ENCODE assay signal across 1 cellular context in the genomic region with DNA sequence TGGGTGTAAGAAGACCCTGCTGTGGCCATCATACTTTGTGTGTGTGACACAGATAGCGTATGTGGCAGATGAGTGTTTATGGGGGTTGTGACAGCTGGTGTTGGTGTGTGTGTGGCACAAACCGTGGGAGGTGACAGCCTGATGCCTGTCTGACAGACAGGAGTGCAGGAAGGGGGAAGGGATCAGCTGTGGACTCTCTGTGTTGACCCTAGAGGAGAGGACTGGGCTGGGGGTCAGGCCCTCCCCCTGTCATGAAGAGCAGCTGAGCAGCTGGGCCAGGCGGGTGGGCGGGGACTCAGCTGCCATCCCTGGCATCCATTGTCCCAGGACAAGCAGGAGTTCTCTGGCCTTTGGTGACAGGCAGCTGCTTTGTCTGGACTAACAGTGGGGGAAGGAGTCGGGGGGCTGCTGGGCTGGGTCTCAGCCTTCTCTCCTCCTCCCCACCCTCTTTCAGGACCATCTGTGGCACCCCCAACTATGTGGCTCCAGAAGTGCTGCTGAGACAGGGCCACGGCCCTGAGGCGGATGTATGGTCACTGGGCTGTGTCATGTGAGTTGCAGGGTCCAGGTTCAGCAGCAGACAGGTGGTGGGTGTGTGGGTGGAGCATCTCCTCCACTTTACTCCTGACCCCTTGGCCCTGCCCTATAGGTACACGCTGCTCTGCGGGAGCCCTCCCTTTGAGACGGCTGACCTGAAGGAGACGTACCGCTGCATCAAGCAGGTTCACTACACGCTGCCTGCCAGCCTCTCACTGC.
TF ChIP-seq lines count a peak whose summit lies in the region.

No MANE protein-coding gene starts in this region.

TF ChIP-seq in HEK293, 187 proteins besides CTCF, POLR2A, EP300 and RAD21 (continued from another document):
- TF ChIP-seq PATZ1 (tag by site-specific recombination; IDR thresholded peaks at IDR 0.05): peak; percentile 27; the same call in 1 of the 2 replicates
- peak; percentile 81 for TF ChIP-seq ZFHX2 (tag by site-specific recombination; conservative IDR thresholded peaks at IDR 0.05)
- peak; percentile 69; the same call in 1 of the 2 replicates for TF ChIP-seq EGR2 (tag by site-specific recombination; IDR thresholded peaks at IDR 0.05; ENCODE audit: low read depth)
- no peak for TF ChIP-seq ZBTB8A (tag by site-specific recombination; IDR thresholded peaks at IDR 0.05)
- TF ChIP-seq ZNF544 (tag by site-specific recombination; IDR thresholded peaks at IDR 0.05): no peak
TF ChIP-seq in HEK293: peak in this region for 4.
